In genomic region chr14:97584528-97584927, GRCh38 we compare ENCODE assay signal across 31 cellular contexts.
DNase-seq lines count a peak whose midpoint lies in the region; ATAC-seq, FAIRE-seq and TF ChIP-seq lines count a peak whose summit lies in the region.
"Had no signal": no experiment of that assay in that cellular context is flagged by ENCODE, and none has a peak within 500 bp of the region (broad histone marks: within the 10 kb centered on the region; RNA-seq: fewer than 3 reads in every experiment).

No MANE protein-coding gene starts in this region.

- no peaks in the 10 kb centered on the region; the same call in 1 of the 2 replicates for H3K36me3 ChIP-seq in GM23338 (ENCODE audit: insufficient read depth)
- H3K36me3 ChIP-seq in GM12878 (ENCODE audit: control insufficient read depth in 2 of 2, insufficient read depth in 2 of 2, low read length in 1 of 2): no peaks in the 10 kb centered on the region
- H3K36me3 ChIP-seq: heart right ventricle, left ventricle myocardium inferior, ovary, WERI-Rb-1 had no signal

- POLR2A ChIA-PET in activated CD4-positive, alpha-beta T cell treated with anti-CD3 and anti-CD28 coated beads for 36 hours (lab: Charles Lee): no interaction called here
- POLR2A ChIA-PET in GM12878 (lab: Charles Lee): no interaction called here

- SMC1A ChIA-PET in GM12878 (lab: Charles Lee; ENCODE audit: uncharacterized antibody, unreplicated experiment): interaction anchor here (0.9 to 1.9 kb wide), 5 partner anchors 10 to 399 kb away, joined by 3 to 5 read pairs (median 3); no protein-coding TSS in a partner anchor

- no peak overlapping the region for H3K4me3 ChIP-seq in GM23338
- H3K4me3 ChIP-seq in GM12878: no peak overlapping the region
- H3K4me3 ChIP-seq: heart right ventricle, left ventricle myocardium inferior, ovary, smooth muscle cell had no signal

- TF ChIP-seq RAD21 in GM12878 (IDR thresholded peaks at IDR 0.05; ENCODE audit: insufficient read depth, low read depth, low read length): peak; percentile 62

- CTCF ChIA-PET in activated CD4-positive, alpha-beta T cell treated with anti-CD3 and anti-CD28 coated beads for 36 hours (lab: Charles Lee): no interaction called here
- CTCF ChIA-PET in GM12878 (lab: Yijun Ruan, JAX): interaction anchor here (1.6 to 2.7 kb wide), 6 partner anchors 11 to 402 kb away, joined by 3 to 11 read pairs (median 7); no protein-coding TSS in a partner anchor

- RAD21 ChIA-PET in GM12878 (lab: Charles Lee; ENCODE audit: unreplicated experiment): interaction anchor here (1.3 kb wide), 1 partner anchor 283 kb away, joined by 3 read pairs; no protein-coding TSS in a partner anchor

- no peak for ATAC-seq in activated CD4-positive, alpha-beta T cell treated with anti-CD3 and anti-CD28 coated beads for 36 hours
- ATAC-seq in GM23338: peak; percentile 53; the same call in 2 of the 3 replicates
- no peak for ATAC-seq in GM12878
- ATAC-seq in left lobe of liver: peak; percentile 59
- no peak for ATAC-seq in HG03521 (IDR thresholded peaks at IDR 0.05; ENCODE audit: unreplicated experiment)
- ATAC-seq: heart right ventricle; naive thymus-derived CD8-positive, alpha-beta T cell; SK-N-SH treated with all-trans-retinoic acid at 6 μM for 48 hours had no signal

- H3K27me3 ChIP-seq in GM23338 (ENCODE audit: insufficient read depth) (no peaks in the 10 kb centered on the region), GM12878 (replicated peaks in 1 of 2; ENCODE audit: control insufficient read depth in 2 of 2, insufficient read depth in 2 of 2, low read length in 1 of 2) (no peaks in the 10 kb centered on the region)
- H3K27me3 ChIP-seq: heart right ventricle, ovary had no signal

- peaks cover 17% of the 10 kb centered on the region for H3K9me2 ChIP-seq in GM23338 (ENCODE audit: insufficient read depth)

- in situ Hi-C loops in GM12878 (cut with MboI): no loop called here

- TF ChIP-seq POLR2A in GM12878 (IDR thresholded peaks at IDR 0.05; ENCODE audit: low read depth, low read length): no peak

- peaks cover 6% of the 10 kb centered on the region for H3K9me3 Mint-ChIP-seq in activated CD4-positive, alpha-beta T cell treated with anti-CD3 and anti-CD28 coated beads for 36 hours (ENCODE audit: low read depth)
- H3K9me3 Mint-ChIP-seq in activated CD4-positive, alpha-beta T cell treated with anti-CD3 and anti-CD28 coated beads, Interleukin-2, amount 10 ng/mL, durations not matched to agents 24 days and 14 days: peaks cover 5% of the 10 kb centered on the region
- H3K9me3 Mint-ChIP-seq in GM23338 (no peaks in the 10 kb centered on the region; the same call in 2 of the 3 replicates), nephron progenitor cell (no peaks in the 10 kb centered on the region)
- H3K9me3 Mint-ChIP-seq: activated T-helper 2 cell treated with anti-CD3 and anti-CD28 coated beads, Interferon-gamma antibody, Interleukin-2, Interleukin-4, amounts not matched to agents 10 μg/mL and 5 μg/mL and 100 μg/mL, durations not matched to agents 14 hours and 24 hours and 36 hours; T-helper 2 cell treated with Interferon-gamma antibody and Interleukin-4, amounts not matched to agents 5 μg/mL and 100 μg/mL, for 36 hours had no signal

- H3K9ac ChIP-seq in GM12878 (ENCODE audit: control insufficient read depth, insufficient read depth, low read length): no peak overlapping the region

- H3K27ac ChIP-seq in GM23338 (ENCODE audit: low read depth) (no peak overlapping the region), GM12878 (ENCODE audit: control insufficient read depth, insufficient read depth) (no peak overlapping the region)
- H3K27ac ChIP-seq: epithelial cell of prostate, heart right ventricle, left ventricle myocardium inferior, ovary, RWPE1, WERI-Rb-1 had no signal

- WGBS in GM12878 (ENCODE audit: insufficient coverage, insufficient replicate concordance, low lambda C conversion rate, missing lambda C conversion rate): 24% methylated on average over 2 of the region's 2 CpGs

- H3K27me3 Mint-ChIP-seq in activated CD4-positive, alpha-beta T cell treated with anti-CD3 and anti-CD28 coated beads for 36 hours: no peaks in the 10 kb centered on the region
- no peaks in the 10 kb centered on the region for H3K27me3 Mint-ChIP-seq in activated CD4-positive, alpha-beta T cell treated with anti-CD3 and anti-CD28 coated beads, Interleukin-2, amount 10 ng/mL, durations not matched to agents 24 days and 14 days
- no peaks in the 10 kb centered on the region for H3K27me3 Mint-ChIP-seq in GM23338 (ENCODE audit: insufficient read depth, low read depth, poor library complexity)
- H3K27me3 Mint-ChIP-seq in nephron progenitor cell (ENCODE audit: low read depth, poor library complexity): peaks cover 11% of the 10 kb centered on the region
- H3K27me3 Mint-ChIP-seq: activated naive CD8-positive, alpha-beta T cell treated with anti-CD3 and anti-CD28 coated beads for 36 hours; naive thymus-derived CD8-positive, alpha-beta T cell had no signal

- H3K4me1 ChIP-seq in GM23338 (ENCODE audit: insufficient read depth): no peaks in the 10 kb centered on the region
- no peaks in the 10 kb centered on the region for H3K4me1 ChIP-seq in GM12878 (ENCODE audit: control insufficient read depth, insufficient read depth, low read length)
- H3K4me1 ChIP-seq: heart right ventricle, left ventricle myocardium inferior had no signal

- TF ChIP-seq CTCF in GM23338 (conservative IDR thresholded peaks at IDR 0.05; ENCODE audit: low read depth in 2 of 2) (peak; percentile 47 to 67), GM12878 (IDR thresholded peaks at IDR 0.05 in 2 of 3, conservative IDR thresholded peaks at IDR 0.05 in 1 of 3; ENCODE audit: control insufficient read depth in 2 of 3, extremely low read depth in 1 of 3, insufficient read depth in 1 of 3, low read depth in 3 of 3, low read length in 3 of 3) (peak in 1 of 3 experiments; percentile 21; a peak in 2 of 6 replicates), nephron progenitor cell (IDR thresholded peaks at IDR 0.05) (no peak)

- H3K36me3 Mint-ChIP-seq in activated CD4-positive, alpha-beta T cell treated with anti-CD3 and anti-CD28 coated beads for 36 hours (ENCODE audit: low read depth): no peaks in the 10 kb centered on the region
- H3K36me3 Mint-ChIP-seq in activated CD4-positive, alpha-beta T cell treated with anti-CD3 and anti-CD28 coated beads, Interleukin-2, amount 10 ng/mL, durations not matched to agents 24 days and 14 days (ENCODE audit: low read depth): no peaks in the 10 kb centered on the region
- H3K36me3 Mint-ChIP-seq in GM23338 (ENCODE audit: low read depth): no peaks in the 10 kb centered on the region
- no peaks in the 10 kb centered on the region for H3K36me3 Mint-ChIP-seq in nephron progenitor cell (ENCODE audit: low read depth)
- H3K36me3 Mint-ChIP-seq: activated naive CD8-positive, alpha-beta T cell treated with anti-CD3 and anti-CD28 coated beads for 36 hours had no signal

- H3K4me3 Mint-ChIP-seq in activated CD4-positive, alpha-beta T cell treated with anti-CD3 and anti-CD28 coated beads for 36 hours: no peak overlapping the region
- no peak overlapping the region for H3K4me3 Mint-ChIP-seq in activated CD4-positive, alpha-beta T cell treated with anti-CD3 and anti-CD28 coated beads, Interleukin-2, amount 10 ng/mL, durations not matched to agents 24 days and 14 days
- H3K4me3 Mint-ChIP-seq in GM23338 (no peak overlapping the region), nephron progenitor cell (no peak overlapping the region)
- H3K4me3 Mint-ChIP-seq: activated naive CD8-positive, alpha-beta T cell treated with anti-CD3 and anti-CD28 coated beads for 36 hours; CD8-positive, alpha-beta memory T cell; naive thymus-derived CD8-positive, alpha-beta T cell; T-helper 2 cell treated with Interferon-gamma antibody and Interleukin-4, amounts not matched to agents 5 μg/mL and 100 μg/mL, for 36 hours had no signal

- H2AFZ ChIP-seq in GM23338: no peak overlapping the region
- no peak overlapping the region for H2AFZ ChIP-seq in GM12878 (ENCODE audit: control insufficient read depth, low read depth, low read length)

- no peak overlapping the region for H3K4me2 ChIP-seq in GM23338
- no peak overlapping the region for H3K4me2 ChIP-seq in GM12878 (ENCODE audit: control insufficient read depth, insufficient read depth)
- H3K4me2 ChIP-seq: smooth muscle cell had no signal

- no peak for TF ChIP-seq EP300 in GM12878 (IDR thresholded peaks at IDR 0.05; ENCODE audit: borderline replicate concordance in 1 of 2, control insufficient read depth in 1 of 2, low read depth in 2 of 2, low read length in 2 of 2)

- H3K9me3 ChIP-seq in GM12878 (replicated peaks; ENCODE audit: control insufficient read depth, insufficient read depth, low read length): no peaks in the 10 kb centered on the region
- H3K9me3 ChIP-seq: heart right ventricle, left ventricle myocardium inferior, ovary had no signal

- no peaks in the 10 kb centered on the region for H3F3A ChIP-seq in GM23338 (replicated peaks; ENCODE audit: low read depth)

- peaks cover 5% of the 10 kb centered on the region for H3K4me1 Mint-ChIP-seq in activated CD4-positive, alpha-beta T cell treated with anti-CD3 and anti-CD28 coated beads for 36 hours
- peaks cover 12% of the 10 kb centered on the region for H3K4me1 Mint-ChIP-seq in activated CD4-positive, alpha-beta T cell treated with anti-CD3 and anti-CD28 coated beads, Interleukin-2, amount 10 ng/mL, durations not matched to agents 24 days and 14 days
- H3K4me1 Mint-ChIP-seq in GM23338 (no peaks in the 10 kb centered on the region; the same call in 2 of the 3 replicates), nephron progenitor cell (no peaks in the 10 kb centered on the region)

- BruUV-seq in GM12878 (replicated peaks; lab: Mats Ljungman, UMichigan): no TSS peak

- H4K20me1 ChIP-seq in GM23338 (replicated peaks; ENCODE audit: insufficient read depth) (no peaks in the 10 kb centered on the region), GM12878 (ENCODE audit: control insufficient read depth, insufficient read depth) (no peaks in the 10 kb centered on the region)

- FAIRE-seq in GM12878 (lab: Jason Lieb, UNC): no peak
- FAIRE-seq: G401.6, urothelium cell line had no signal

- no peak overlapping the region for H3K27ac Mint-ChIP-seq in activated CD4-positive, alpha-beta T cell treated with anti-CD3 and anti-CD28 coated beads for 36 hours
- H3K27ac Mint-ChIP-seq in activated CD4-positive, alpha-beta T cell treated with anti-CD3 and anti-CD28 coated beads, Interleukin-2, amount 10 ng/mL, durations not matched to agents 24 days and 14 days: no peak overlapping the region
- H3K27ac Mint-ChIP-seq in GM23338 (no peak overlapping the region), nephron progenitor cell (no peak overlapping the region)
- H3K27ac Mint-ChIP-seq: activated naive CD8-positive, alpha-beta T cell treated with anti-CD3 and anti-CD28 coated beads for 36 hours; activated T-helper 2 cell treated with anti-CD3 and anti-CD28 coated beads, Interferon-gamma antibody, Interleukin-2, Interleukin-4, amounts not matched to agents 10 μg/mL and 5 μg/mL and 100 μg/mL, durations not matched to agents 14 hours and 24 hours and 36 hours; CD8-positive, alpha-beta memory T cell; T-helper 2 cell treated with Interferon-gamma antibody and Interleukin-4, amounts not matched to agents 5 μg/mL and 100 μg/mL, for 36 hours had no signal

- no peaks in the 10 kb centered on the region for H3K79me2 ChIP-seq in GM23338 (replicated peaks; ENCODE audit: insufficient read depth)
- no peaks in the 10 kb centered on the region for H3K79me2 ChIP-seq in GM12878 (ENCODE audit: control insufficient read depth, insufficient read depth, low read length)

- intact Hi-C loops in activated CD4-positive, alpha-beta T cell treated with anti-CD3 and anti-CD28 coated beads for 36 hours (cut with DNase I, micrococcal nuclease): no loop called here
- intact Hi-C loops in activated CD4-positive, alpha-beta T cell treated with anti-CD3 and anti-CD28 coated beads, Interleukin-2, amount 10 ng/mL, durations not matched to agents 24 days and 14 days (cut with micrococcal nuclease): no loop called here
- intact Hi-C loops in GM12878 (cut with micrococcal nuclease; ENCODE audit: unreplicated experiment): loop anchor here (10.0 kb wide), 1 partner anchor 400 kb away; no protein-coding TSS in a partner anchor

- peak; percentile 11 for DNase-seq in activated CD4-positive, alpha-beta T cell treated with anti-CD3 and anti-CD28 coated beads for 36 hours
- no peak for DNase-seq in activated CD4-positive, alpha-beta T cell treated with anti-CD3 and anti-CD28 coated beads, Interleukin-2, amount 10 ng/mL, durations not matched to agents 24 days and 14 days
- DNase-seq in GM23338 (ENCODE audit: low spot score) (peak; percentile 46), GM12878 (ENCODE audit: low read depth, low spot score) (no peak), left lobe of liver (ENCODE audit: low spot score) (no peak), SIG-M5 treated with dmso at 0.1 percent for 504 hours (lab: John Stamatoyannopoulos, UW; ENCODE audit: unreplicated experiment) (no peak), nephron progenitor cell (no peak)
- DNase-seq: activated CD4-positive, alpha-beta T cell treated with anti-CD3 and anti-CD28 coated beads, Interleukin-2, amount 50 U/mL, for 48 hours; activated naive CD8-positive, alpha-beta T cell treated with anti-CD3 and anti-CD28 coated beads for 36 hours; AML-193; CD8-positive, alpha-beta memory T cell; cerebellar nuclear complex; HCEC 1CT; heart right ventricle; left ventricle myocardium inferior; midbrain; naive thymus-derived CD8-positive, alpha-beta T cell; NCI-H146; NCI-H526 treated with DMSO at 0.1 percent for 48 hours; ovary; substantia nigra; WERI-Rb-1 had no signal

Comparison
In these comparisons a context has a peak if more than half of its experiments do, and no peak if none do; other contexts are left out.
1. DNase-seq: peak in activated CD4-positive, alpha-beta T cell treated with anti-CD3 and anti-CD28 coated beads for 36 hours (single experiment) and GM23338 (single experiment); none in activated CD4-positive, alpha-beta T cell treated with anti-CD3 and anti-CD28 coated beads, Interleukin-2, amount 10 ng/mL, durations not matched to agents 24 days and 14 days (single experiment), GM12878 (single experiment), left lobe of liver (single experiment), SIG-M5 treated with dmso at 0.1 percent for 504 hours (single experiment) and nephron progenitor cell (single experiment).
2. ATAC-seq: peak in GM23338 (single experiment) and left lobe of liver (single experiment); none in activated CD4-positive, alpha-beta T cell treated with anti-CD3 and anti-CD28 coated beads for 36 hours (single experiment), GM12878 (single experiment) and HG03521 (single experiment).